17 cellular contexts compared by ENCODE assay signal in the genomic region with DNA sequence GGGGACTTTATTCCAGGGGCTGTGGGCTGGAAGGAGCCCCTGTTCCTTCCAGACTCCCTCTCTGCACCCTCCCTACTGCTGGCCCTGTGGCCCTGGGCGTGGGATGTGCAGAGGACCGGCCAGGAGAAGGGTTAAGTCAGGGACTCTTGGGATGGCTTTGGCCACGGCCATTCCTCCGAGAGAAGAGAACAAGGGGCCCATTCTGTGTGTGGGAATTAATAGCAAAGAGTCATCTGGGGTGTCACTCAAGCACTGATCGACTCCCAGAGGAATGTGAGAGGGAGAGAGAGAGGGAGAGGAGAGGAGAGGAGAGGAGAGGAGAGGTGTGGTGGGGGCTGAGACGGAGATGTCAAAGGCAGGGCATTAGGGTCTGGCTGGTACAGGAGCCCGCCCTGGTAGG. TPM values are rescaled to one million over a fixed set of nuclear protein-coding genes. Genes with fewer than 3 reads are reported as not detected.
DNase-seq lines count a peak whose midpoint lies in the region; ATAC-seq, FAIRE-seq and TF ChIP-seq lines count a peak whose summit lies in the region.
"Had no signal": no experiment of that assay in that cellular context is flagged by ENCODE, and none has a peak within 500 bp of the region (broad histone marks: within the 10 kb centered on the region; RNA-seq: fewer than 3 reads in every experiment).

No MANE protein-coding gene starts in this region.

- no peak for TF ChIP-seq EP300 in HepG2 (IDR thresholded peaks at IDR 0.05; ENCODE audit: low read depth in 2 of 2, low read length in 2 of 2)
- no peak for TF ChIP-seq EP300 in HepG2 (CRISPR knock-in tag; IDR thresholded peaks at IDR 0.05; ENCODE audit: borderline replicate concordance)
- TF ChIP-seq EP300 in esophagus muscularis mucosa (IDR thresholded peaks at IDR 0.05), result no peak

- H4K20me1 ChIP-seq in HepG2 (ENCODE audit: insufficient read depth, low read length), result no peaks in the 10 kb centered on the region

- peaks cover 0 to 8% of the 10 kb centered on the region in 2 experiments; a peak in 2 of 5 replicates for H3K27me3 ChIP-seq in HepG2 (ENCODE audit: control insufficient read depth in 1 of 2, insufficient read depth in 2 of 2, low read length in 2 of 2)
- no peaks in the 10 kb centered on the region for H3K27me3 ChIP-seq in right lobe of liver
- H3K27me3 ChIP-seq in esophagus muscularis mucosa, result no peaks in the 10 kb centered on the region
- H3K27me3 ChIP-seq in neuronal stem cell (ENCODE audit: control insufficient read depth in 3 of 3, insufficient read depth in 3 of 3, low read depth in 1 of 3, low read length in 3 of 3), result no peaks in the 10 kb centered on the region

- no peak overlapping the region for H3K23ac ChIP-seq in neuronal stem cell (ENCODE audit: low read depth, low read length, poor library complexity)

- H2BK15ac ChIP-seq in neuronal stem cell (ENCODE audit: low read length), result peak overlapping the region; percentile 72

- intact Hi-C loops in HepG2 (cut with micrococcal nuclease; ENCODE audit: unreplicated experiment) (no loop called here), right lobe of liver (cut with DNase I) (no loop called here), esophagus muscularis mucosa (cut with DNase I) (no loop called here), Calu3 (cut with micrococcal nuclease; ENCODE audit: unreplicated experiment) (no loop called here)

- BruUV-seq in HepG2 (replicated peaks; lab: Mats Ljungman, UMichigan) (no TSS peak), Calu3 (replicated peaks; lab: Mats Ljungman, UMichigan) (no TSS peak)

- H3K4me1 ChIP-seq in HepG2 (ENCODE audit: insufficient read depth, low read length) (peaks cover 63% of the 10 kb centered on the region), right lobe of liver (no peaks in the 10 kb centered on the region), esophagus muscularis mucosa (peaks cover 0 to 22% (median 5%) of the 10 kb centered on the region in 4 donors), neuronal stem cell (ENCODE audit: control insufficient read depth in 2 of 2, insufficient read depth in 1 of 2, low read depth in 1 of 2, low read length in 2 of 2) (peaks cover 5 to 15% of the 10 kb centered on the region in 2 donors)

- H3K9me3 ChIP-seq in HepG2 (ENCODE audit: low read length) (no peaks in the 10 kb centered on the region), right lobe of liver (no peaks in the 10 kb centered on the region), esophagus muscularis mucosa (no peaks in the 10 kb centered on the region), neuronal stem cell (replicated peaks in 1 of 2; ENCODE audit: control insufficient read depth in 2 of 2, insufficient read depth in 1 of 2, low read depth in 1 of 2, low read length in 2 of 2) (no peaks in the 10 kb centered on the region)

- H3K79me1 ChIP-seq in neuronal stem cell (ENCODE audit: low read depth, low read length), result no peaks in the 10 kb centered on the region

- no peak overlapping the region for H2BK12ac ChIP-seq in neuronal stem cell (ENCODE audit: low read length)

- no peak for TF ChIP-seq CTCF in HepG2 (CRISPR knock-in tag; IDR thresholded peaks at IDR 0.05)
- no peak for TF ChIP-seq CTCF in right lobe of liver (IDR thresholded peaks at IDR 0.05)
- TF ChIP-seq CTCF in esophagus muscularis mucosa (IDR thresholded peaks at IDR 0.05), result no peak
- TF ChIP-seq CTCF in Calu3 (IDR thresholded peaks at IDR 0.05; ENCODE audit: unreplicated experiment), result no peak

- peak; percentile 59 for ATAC-seq in HepG2
- no peak for ATAC-seq in right lobe of liver
- ATAC-seq in GM18519 (IDR thresholded peaks at IDR 0.05; ENCODE audit: low FRiP score, unreplicated experiment), result no peak

- no peaks in the 10 kb centered on the region for H3K79me2 ChIP-seq in HepG2 (ENCODE audit: insufficient read depth, low read length)

- H3K9ac ChIP-seq in HepG2 (ENCODE audit: insufficient read depth, low read depth, low read length) (no peak overlapping the region), neuronal stem cell (ENCODE audit: low read depth, low read length, poor library complexity) (no peak overlapping the region)

- FAIRE-seq in HepG2 (lab: Jason Lieb, UNC), result no peak
- FAIRE-seq in urothelium cell line (lab: Jason Lieb, UNC), result no peak
- FAIRE-seq: H54 had no signal

- no peak for TF ChIP-seq POLR2A in HepG2 (IDR thresholded peaks at IDR 0.05; ENCODE audit: insufficient read depth in 1 of 2, low read depth in 2 of 2, low read length in 2 of 2)
- TF ChIP-seq POLR2A in right lobe of liver (IDR thresholded peaks at IDR 0.05), result no peak
- no peak for TF ChIP-seq POLR2A in esophagus muscularis mucosa (IDR thresholded peaks at IDR 0.05; ENCODE audit: low read depth)

- no peak for TF ChIP-seq RAD21 in HepG2 (CRISPR knock-in tag; IDR thresholded peaks at IDR 0.05)

- peaks cover 15% of the 10 kb centered on the region for H3K36me3 Mint-ChIP-seq in Calu3 (ENCODE audit: insufficient read depth, unreplicated experiment)

- DNase-seq in HepG2 (ENCODE audit: low spot score) (peak; percentile 61), right lobe of liver (no peak), esophagus muscularis mucosa (ENCODE audit: extremely low spot score) (no peak), neuronal stem cell (ENCODE audit: low spot score) (no peak), urothelium cell line (ENCODE audit: low spot score) (peak; percentile 31), Calu3 (no peak)
- DNase-seq in stimulated activated CD4-positive, alpha-beta T cell treated with anti-CD3 and anti-CD28 coated beads, Interleukin-15, amount 100 ng/mL, for 24 hours, result no peak
- DNase-seq: activated T-cell treated with anti-CD3 and anti-CD28 coated beads, Interleukin-2, amount 50 U/mL, for 1 hour; CD4-positive, CD25-positive, alpha-beta regulatory T cell; left cardiac atrium; NCI-H1436 had no signal

- in situ Hi-C loops in HepG2 (cut with HindIII; ENCODE audit: extremely low pct_ligation_motif_present, low pct_unique_long_range_greater_than_20kb), result no loop called here

- peaks cover 34% of the 10 kb centered on the region for H3K4me1 Mint-ChIP-seq in Calu3 (ENCODE audit: low read depth, unreplicated experiment)

- H3K14ac ChIP-seq in neuronal stem cell (ENCODE audit: low read length), result no peak overlapping the region

- H3K4ac ChIP-seq in neuronal stem cell (ENCODE audit: low read length), result no peak overlapping the region

- no peak overlapping the region for H3K27ac Mint-ChIP-seq in Calu3 (ENCODE audit: unreplicated experiment)
- H3K27ac Mint-ChIP-seq: activated naive CD4-positive, alpha-beta T cell treated with anti-CD3 and anti-CD28 coated beads, Interleukin-2, amount 50 U/mL, for 24 hours; stimulated activated naive CD8-positive, alpha-beta T cell treated with anti-CD3 and anti-CD28 coated beads, Interleukin-15, Interleukin-2, amounts not matched to agents 100 ng/mL and 50 ng/mL, for 24 hours had no signal

- peak overlapping the region; percentile 24 for H3K4me2 ChIP-seq in HepG2 (ENCODE audit: low read depth, low read length)
- H3K4me2 ChIP-seq in neuronal stem cell (ENCODE audit: insufficient read depth, low read length, poor library complexity, severe bottlenecking), result no peak overlapping the region

- no peaks in the 10 kb centered on the region for H3K27me3 Mint-ChIP-seq in Calu3 (ENCODE audit: unreplicated experiment)
- H3K27me3 Mint-ChIP-seq: activated naive CD4-positive, alpha-beta T cell treated with anti-CD3 and anti-CD28 coated beads, Interleukin-2, amount 50 U/mL, for 24 hours; CD4-positive, CD25-positive, alpha-beta regulatory T cell; stimulated activated naive CD8-positive, alpha-beta T cell treated with anti-CD3 and anti-CD28 coated beads, Interleukin-15, Interleukin-2, amounts not matched to agents 100 ng/mL and 50 ng/mL, for 24 hours had no signal

- no peak overlapping the region for H2AFZ ChIP-seq in HepG2 (ENCODE audit: low read length)
- H2AFZ ChIP-seq in neuronal stem cell (ENCODE audit: low read length), result no peak overlapping the region

- H3K18ac ChIP-seq in neuronal stem cell (ENCODE audit: low read length), result peak overlapping the region; percentile 86

- no peaks in the 10 kb centered on the region for H3K9me3 Mint-ChIP-seq in Calu3 (ENCODE audit: low read depth, unreplicated experiment)
- H3K9me3 Mint-ChIP-seq: activated naive CD4-positive, alpha-beta T cell treated with anti-CD3 and anti-CD28 coated beads, Interleukin-2, amount 50 U/mL, for 24 hours; CD4-positive, CD25-positive, alpha-beta regulatory T cell; stimulated activated naive CD8-positive, alpha-beta T cell treated with anti-CD3 and anti-CD28 coated beads, Interleukin-15, Interleukin-2, amounts not matched to agents 100 ng/mL and 50 ng/mL, for 24 hours had no signal

- CTCF ChIA-PET in HepG2 (lab: Yijun Ruan, JAX; ENCODE audit: low intra/inter-chr PET ratio, low total read pairs), result no interaction called here
- CTCF ChIA-PET in Calu3 (lab: Charles Lee), result interaction anchor here (0.5 kb wide), 1 partner anchor 34 kb away, joined by 4 read pairs; no protein-coding TSS in a partner anchor

- H3K27ac ChIP-seq in HepG2 (ENCODE audit: extremely low read length, insufficient read depth, low read length) (no peak overlapping the region), right lobe of liver (no peak overlapping the region), esophagus muscularis mucosa (replicated peaks in 1 of 4) (peak overlapping the region; percentile 49 to 68 (median 61)), neuronal stem cell (replicated peaks; ENCODE audit: low read length) (no peak overlapping the region)

- H3K36me3 ChIP-seq in HepG2 (replicated peaks in 1 of 2; ENCODE audit: control insufficient read depth in 1 of 2, insufficient read depth in 2 of 2, low read length in 2 of 2) (no peaks in the 10 kb centered on the region), right lobe of liver (no peaks in the 10 kb centered on the region), esophagus muscularis mucosa (no peaks in the 10 kb centered on the region), neuronal stem cell (replicated peaks in 1 of 2; ENCODE audit: control insufficient read depth in 2 of 2, insufficient read depth in 2 of 2, low read length in 2 of 2) (no peaks in the 10 kb centered on the region)

- 23% methylated on average over 7 of the region's 7 CpGs for WGBS in HepG2 (ENCODE audit: low lambda C conversion rate)
- 72% methylated on average over 3 of the region's 7 CpGs for WGBS in right lobe of liver (ENCODE audit: insufficient coverage, low coverage, low lambda C conversion rate, missing lambda C conversion rate)
- WGBS in esophagus muscularis mucosa, result 82% methylated on average over 7 of the region's 7 CpGs
- no CpG with 5 or more reads among the region's 7 CpGs for WGBS in neuronal stem cell (ENCODE audit: extremely low coverage in 2 of 2, insufficient read length in 2 of 2, insufficient replicate concordance in 1 of 2), 2 donors

- no peak overlapping the region for H2BK120ac ChIP-seq in neuronal stem cell (ENCODE audit: low read depth, low read length)

- H4K91ac ChIP-seq in neuronal stem cell (ENCODE audit: low read depth, low read length, poor library complexity), result no peak overlapping the region

- POLR2A ChIA-PET in HepG2 (lab: Yijun Ruan, JAX), result no interaction called here

- H3K4me3 ChIP-seq in HepG2 (replicated peaks in 1 of 3; ENCODE audit: insufficient read depth in 1 of 3, low read depth in 2 of 3, low read length in 3 of 3), result peak overlapping the region in 1 of 3 experiments; percentile 5; a peak in 1 of 6 replicates
- H3K4me3 ChIP-seq in right lobe of liver, result no peak overlapping the region
- H3K4me3 ChIP-seq in esophagus muscularis mucosa, result no peak overlapping the region
- no peak overlapping the region for H3K4me3 ChIP-seq in neuronal stem cell (ENCODE audit: low read length in 2 of 2)

- H2BK5ac ChIP-seq in neuronal stem cell (ENCODE audit: low read length), result peak overlapping the region; percentile 30

- peak overlapping the region; percentile 96 for H2AK5ac ChIP-seq in neuronal stem cell (ENCODE audit: low read depth, low read length)

- H3K4me3 Mint-ChIP-seq in Calu3 (ENCODE audit: low read depth, unreplicated experiment), result no peak overlapping the region
- H3K4me3 Mint-ChIP-seq: activated naive CD4-positive, alpha-beta T cell treated with anti-CD3 and anti-CD28 coated beads, Interleukin-2, amount 50 U/mL, for 24 hours; CD4-positive, CD25-positive, alpha-beta regulatory T cell; stimulated activated naive CD8-positive, alpha-beta T cell treated with anti-CD3 and anti-CD28 coated beads, Interleukin-15, Interleukin-2, amounts not matched to agents 100 ng/mL and 50 ng/mL, for 24 hours had no signal

- H4K8ac ChIP-seq in neuronal stem cell (ENCODE audit: low read depth, low read length), result no peak overlapping the region

RNA-seq across cellular contexts. Expression of a gene that starts 14.2 kb away (rescaled TPM):
- total RNA-seq in HepG2 (2016; rRNA removed; fragmentation: Illumina TruSeq; extraction: Trizol), result not detected in 2 replicates
- total RNA-seq in HepG2 (2016; cell fraction: cytosol; rRNA removed; fragmentation: Illumina TruSeq; extraction: Trizol; ENCODE audit: low read depth), result not detected in 2 replicates
- total RNA-seq in HepG2 (2016; cell fraction: insoluble cytoplasmic fraction; rRNA removed; fragmentation: Illumina TruSeq; extraction: Trizol), result not detected in 2 replicates
- not detected in 2 replicates for total RNA-seq in HepG2 (2016; cell fraction: membrane; rRNA removed; fragmentation: Illumina TruSeq; extraction: Trizol)
- not detected in 2 replicates for total RNA-seq in HepG2 (2016; cell fraction: nucleus; rRNA removed; fragmentation: Illumina TruSeq; extraction: Trizol)
- polyA plus RNA-seq in HepG2 (2011; rRNA removed), result not detected in 2 replicates
- not detected in 2 replicates for polyA plus RNA-seq in HepG2 (2011; cell fraction: cytosol; rRNA removed)
- not detected in 2 replicates for polyA plus RNA-seq in HepG2 (2011; cell fraction: nucleus; rRNA removed)
- 0.04 TPM in 1 of 2 replicates, not detected in the other for polyA plus RNA-seq in HepG2 (2012)
- not detected in 2 replicates for polyA plus RNA-seq in HepG2 (2016; cell fraction: cytosol; fragmentation: Illumina TruSeq; extraction: Trizol; ENCODE audit: low read depth)
- not detected in 2 replicates for polyA plus RNA-seq in HepG2 (2016; cell fraction: insoluble cytoplasmic fraction; fragmentation: Illumina TruSeq; extraction: Trizol; ENCODE audit: low read depth)
- polyA plus RNA-seq in HepG2 (2016; cell fraction: membrane; fragmentation: Illumina TruSeq; extraction: Trizol; ENCODE audit: low read depth), result not detected in 2 replicates
- polyA plus RNA-seq in HepG2 (2016; cell fraction: nucleus; fragmentation: Illumina TruSeq; extraction: Trizol; ENCODE audit: insufficient read depth, low read depth), result not detected in 2 replicates
- polyA minus RNA-seq in HepG2 (2011; rRNA and poly(A)+ RNA removed; ENCODE audit: low replicate concordance), result not detected in 2 replicates
- not detected in 2 replicates for polyA minus RNA-seq in HepG2 (2011; cell fraction: cytosol; rRNA and poly(A)+ RNA removed)
- not detected in 2 replicates for polyA minus RNA-seq in HepG2 (2011; cell fraction: nucleus; rRNA and poly(A)+ RNA removed)
- total RNA-seq in right lobe of liver, result under 1 TPM in 2 of 6 experiments, not detected in 4; 0.24 to 0.29 TPM
- 10 to 100 TPM; 10.3 to 29.5 (median 17.7) TPM for total RNA-seq in esophagus muscularis mucosa
- polyA plus RNA-seq in neuronal stem cell (2013, experiment 1 of 2), result 1.5 TPM
- 1.4 TPM for polyA plus RNA-seq in neuronal stem cell (2013, experiment 2 of 2)
- not detected in 2 replicates for total RNA-seq in Calu3 (2022)
- total RNA-seq: CD4-positive, CD25-positive, alpha-beta regulatory T cell; fibroblast of lung; HT-29 had no signal
- polyA plus RNA-seq: CD4-positive, CD25-positive, alpha-beta regulatory T cell; fibroblast of lung had no signal

RNA-seq across cellular contexts. Expression of a gene that starts 45.0 kb away (rescaled TPM):
- total RNA-seq in HepG2 (2016; rRNA removed; fragmentation: Illumina TruSeq; extraction: Trizol), result 135 and 147 TPM in 2 replicates
- total RNA-seq in HepG2 (2016; cell fraction: cytosol; rRNA removed; fragmentation: Illumina TruSeq; extraction: Trizol; ENCODE audit: low read depth), result 107 and 130 TPM in 2 replicates
- total RNA-seq in HepG2 (2016; cell fraction: insoluble cytoplasmic fraction; rRNA removed; fragmentation: Illumina TruSeq; extraction: Trizol), result 141 and 150 TPM in 2 replicates
- 184 and 188 TPM in 2 replicates for total RNA-seq in HepG2 (2016; cell fraction: membrane; rRNA removed; fragmentation: Illumina TruSeq; extraction: Trizol)
- 49.0 and 50.7 TPM in 2 replicates for total RNA-seq in HepG2 (2016; cell fraction: nucleus; rRNA removed; fragmentation: Illumina TruSeq; extraction: Trizol)
- 136 and 158 TPM in 2 replicates for polyA plus RNA-seq in HepG2 (2011; rRNA removed)
- polyA plus RNA-seq in HepG2 (2011; cell fraction: cytosol; rRNA removed), result 155 and 221 TPM in 2 replicates
- 72.1 and 83.3 TPM in 2 replicates for polyA plus RNA-seq in HepG2 (2011; cell fraction: nucleus; rRNA removed)
- polyA plus RNA-seq in HepG2 (2012), result 135 and 152 TPM in 2 replicates
- polyA plus RNA-seq in HepG2 (2016; cell fraction: cytosol; fragmentation: Illumina TruSeq; extraction: Trizol; ENCODE audit: low read depth), result 196 and 219 TPM in 2 replicates
- 220 TPM in 2 replicates for polyA plus RNA-seq in HepG2 (2016; cell fraction: insoluble cytoplasmic fraction; fragmentation: Illumina TruSeq; extraction: Trizol; ENCODE audit: low read depth)
- polyA plus RNA-seq in HepG2 (2016; cell fraction: membrane; fragmentation: Illumina TruSeq; extraction: Trizol; ENCODE audit: low read depth), result 238 and 251 TPM in 2 replicates
- polyA plus RNA-seq in HepG2 (2016; cell fraction: nucleus; fragmentation: Illumina TruSeq; extraction: Trizol; ENCODE audit: insufficient read depth, low read depth), result 117 and 120 TPM in 2 replicates
- polyA minus RNA-seq in HepG2 (2011; rRNA and poly(A)+ RNA removed; ENCODE audit: low replicate concordance), result 30.1 and 40.6 TPM in 2 replicates
- polyA minus RNA-seq in HepG2 (2011; cell fraction: cytosol; rRNA and poly(A)+ RNA removed), result 33.1 TPM in 2 replicates
- 14.9 and 15.7 TPM in 2 replicates for polyA minus RNA-seq in HepG2 (2011; cell fraction: nucleus; rRNA and poly(A)+ RNA removed)
- 10 to 100 TPM; 42.4 to 60.5 (median 56.3) TPM for total RNA-seq in right lobe of liver
- total RNA-seq in esophagus muscularis mucosa, result 10 to 100 TPM; 45.7 to 93.0 (median 72.1) TPM
- 108 TPM for polyA plus RNA-seq in neuronal stem cell (2013, experiment 1 of 2)
- 103 TPM for polyA plus RNA-seq in neuronal stem cell (2013, experiment 2 of 2)
- 105 and 111 TPM in 2 replicates for total RNA-seq in Calu3 (2022)

RNA-seq across cellular contexts. Expression of a gene that starts 45.1 kb away (rescaled TPM):
- total RNA-seq in HepG2 (2016; rRNA removed; fragmentation: Illumina TruSeq; extraction: Trizol) (0.24 and 0.32 TPM in 2 replicates), right lobe of liver (under 1 TPM in 1 of 6 experiments, not detected in 5; 0.40 TPM), esophagus muscularis mucosa (not detected), Calu3 (2022) (0.52 and 0.69 TPM in 2 replicates)
- total RNA-seq in HepG2 (2016; cell fraction: cytosol; rRNA removed; fragmentation: Illumina TruSeq; extraction: Trizol; ENCODE audit: low read depth), result 0.40 and 0.44 TPM in 2 replicates
- total RNA-seq in HepG2 (2016; cell fraction: insoluble cytoplasmic fraction; rRNA removed; fragmentation: Illumina TruSeq; extraction: Trizol), result 0.22 and 0.28 TPM in 2 replicates
- 0.68 and 1.1 TPM in 2 replicates for total RNA-seq in HepG2 (2016; cell fraction: membrane; rRNA removed; fragmentation: Illumina TruSeq; extraction: Trizol)
- total RNA-seq in HepG2 (2016; cell fraction: nucleus; rRNA removed; fragmentation: Illumina TruSeq; extraction: Trizol), result 0.50 TPM in 2 replicates
- 0.21 and 0.24 TPM in 2 replicates for polyA plus RNA-seq in HepG2 (2011; rRNA removed)
- polyA plus RNA-seq in HepG2 (2011; cell fraction: cytosol; rRNA removed), result 0.13 and 0.25 TPM in 2 replicates
- 0.34 and 0.45 TPM in 2 replicates for polyA plus RNA-seq in HepG2 (2011; cell fraction: nucleus; rRNA removed)
- 0.21 and 0.31 TPM in 2 replicates for polyA plus RNA-seq in HepG2 (2012)
- 0.36 and 0.62 TPM in 2 replicates for polyA plus RNA-seq in HepG2 (2016; cell fraction: cytosol; fragmentation: Illumina TruSeq; extraction: Trizol; ENCODE audit: low read depth)
- polyA plus RNA-seq in HepG2 (2016; cell fraction: insoluble cytoplasmic fraction; fragmentation: Illumina TruSeq; extraction: Trizol; ENCODE audit: low read depth), result 0.39 and 0.41 TPM in 2 replicates
- polyA plus RNA-seq in HepG2 (2016; cell fraction: membrane; fragmentation: Illumina TruSeq; extraction: Trizol; ENCODE audit: low read depth), result 0.43 and 0.85 TPM in 2 replicates
- polyA plus RNA-seq in HepG2 (2016; cell fraction: nucleus; fragmentation: Illumina TruSeq; extraction: Trizol; ENCODE audit: insufficient read depth, low read depth), result 0.55 TPM in 1 of 2 replicates, not detected in the other
- 0.21 and 0.34 TPM in 2 replicates for polyA minus RNA-seq in HepG2 (2011; rRNA and poly(A)+ RNA removed; ENCODE audit: low replicate concordance)
- polyA minus RNA-seq in HepG2 (2011; cell fraction: cytosol; rRNA and poly(A)+ RNA removed), result not detected in 2 replicates
- 0.77 TPM in 1 of 2 replicates, not detected in the other for polyA minus RNA-seq in HepG2 (2011; cell fraction: nucleus; rRNA and poly(A)+ RNA removed)
- 1.3 TPM for polyA plus RNA-seq in neuronal stem cell (2013, experiment 1 of 2)
- polyA plus RNA-seq in neuronal stem cell (2013, experiment 2 of 2), result 1.1 TPM
- total RNA-seq: CD4-positive, CD25-positive, alpha-beta regulatory T cell; HT-29 had no signal
- polyA plus RNA-seq: CD4-positive, CD25-positive, alpha-beta regulatory T cell had no signal

RNA-seq across cellular contexts. Expression of a gene that starts 58.7 kb away (rescaled TPM):
- total RNA-seq in HepG2 (2016; rRNA removed; fragmentation: Illumina TruSeq; extraction: Trizol), result 16.0 and 19.3 TPM in 2 replicates
- total RNA-seq in HepG2 (2016; cell fraction: cytosol; rRNA removed; fragmentation: Illumina TruSeq; extraction: Trizol; ENCODE audit: low read depth), result 5.2 and 7.0 TPM in 2 replicates
- total RNA-seq in HepG2 (2016; cell fraction: insoluble cytoplasmic fraction; rRNA removed; fragmentation: Illumina TruSeq; extraction: Trizol), result 12.5 and 21.2 TPM in 2 replicates
- total RNA-seq in HepG2 (2016; cell fraction: membrane; rRNA removed; fragmentation: Illumina TruSeq; extraction: Trizol), result 5.1 and 6.4 TPM in 2 replicates
- total RNA-seq in HepG2 (2016; cell fraction: nucleus; rRNA removed; fragmentation: Illumina TruSeq; extraction: Trizol), result 23.0 and 24.4 TPM in 2 replicates
- 25.3 and 28.9 TPM in 2 replicates for polyA plus RNA-seq in HepG2 (2011; rRNA removed)
- polyA plus RNA-seq in HepG2 (2011; cell fraction: cytosol; rRNA removed), result 16.7 and 22.6 TPM in 2 replicates
- polyA plus RNA-seq in HepG2 (2011; cell fraction: nucleus; rRNA removed), result 156 and 186 TPM in 2 replicates
- 11.1 and 11.5 TPM in 2 replicates for polyA plus RNA-seq in HepG2 (2012)
- polyA plus RNA-seq in HepG2 (2016; cell fraction: cytosol; fragmentation: Illumina TruSeq; extraction: Trizol; ENCODE audit: low read depth), result 1.6 and 2.0 TPM in 2 replicates
- polyA plus RNA-seq in HepG2 (2016; cell fraction: insoluble cytoplasmic fraction; fragmentation: Illumina TruSeq; extraction: Trizol; ENCODE audit: low read depth), result 13.6 and 16.4 TPM in 2 replicates
- polyA plus RNA-seq in HepG2 (2016; cell fraction: membrane; fragmentation: Illumina TruSeq; extraction: Trizol; ENCODE audit: low read depth), result 2.3 and 3.1 TPM in 2 replicates
- polyA plus RNA-seq in HepG2 (2016; cell fraction: nucleus; fragmentation: Illumina TruSeq; extraction: Trizol; ENCODE audit: insufficient read depth, low read depth), result 45.3 and 47.7 TPM in 2 replicates
- polyA minus RNA-seq in HepG2 (2011; rRNA and poly(A)+ RNA removed; ENCODE audit: low replicate concordance), result 19.1 and 21.9 TPM in 2 replicates
- 5.4 and 6.4 TPM in 2 replicates for polyA minus RNA-seq in HepG2 (2011; cell fraction: cytosol; rRNA and poly(A)+ RNA removed)
- polyA minus RNA-seq in HepG2 (2011; cell fraction: nucleus; rRNA and poly(A)+ RNA removed), result 26.1 and 32.8 TPM in 2 replicates
- 10 to 100 TPM; 13.0 to 26.4 (median 20.3) TPM for total RNA-seq in right lobe of liver
- 10 to 100 TPM; 23.3 to 36.1 (median 31.1) TPM for total RNA-seq in esophagus muscularis mucosa
- 8.4 TPM for polyA plus RNA-seq in neuronal stem cell (2013, experiment 1 of 2)
- 8.2 TPM for polyA plus RNA-seq in neuronal stem cell (2013, experiment 2 of 2)
- 54.2 and 58.3 TPM in 2 replicates for total RNA-seq in Calu3 (2022)

Comparison
In these comparisons a context has a peak if more than half of its experiments do, and no peak if none do; other contexts are left out.
1. DNase-seq: peak in HepG2 (single experiment) and urothelium cell line (single experiment); none in right lobe of liver (0 of 3), esophagus muscularis mucosa (single experiment), neuronal stem cell (single experiment), Calu3 (single experiment) and stimulated activated CD4-positive, alpha-beta T cell treated with anti-CD3 and anti-CD28 coated beads, Interleukin-15, amount 100 ng/mL, for 24 hours (single experiment).
2. H3K27ac ChIP-seq: peak in esophagus muscularis mucosa (4 of 4); none in HepG2 (single experiment), right lobe of liver (0 of 3) and neuronal stem cell (single experiment).
3. RNA of a gene that starts 14.2 kb away (total RNA-seq): 10.3 to 29.5 TPM in esophagus muscularis mucosa; 0.24 to 0.29 TPM in right lobe of liver, not detected in HepG2 and not detected in Calu3; every median in the first group is over 4 times any median in the second.